Comparison of ENCODE assay signal across 8 cellular contexts in genomic region chr20:35092524-35093244, GRCh38. TPM values are rescaled to one million over a fixed set of nuclear protein-coding genes. Genes with fewer than 3 reads are reported as not detected.
A peak's percentile ranks its signal among the peaks of the same experiment; 100 is the strongest.
DNase-seq lines count a peak whose midpoint lies in the region; ATAC-seq and TF ChIP-seq lines count a peak whose summit lies in the region.

TSS of gene TRPC4AP (minus strand) at chr20:35092807. CDS start at chr20:35092781, 26 bp downstream.

- H3K9me3 ChIP-seq in AG04450 (ENCODE audit: control insufficient read depth, insufficient read depth, low read length) = no peaks in the 10 kb centered on the region

- peak within 1 kb of the TSS; percentile 86 to 97 (median 93) for H3K4me3 Mint-ChIP-seq in immature natural killer cell

- no peaks in the 10 kb centered on the region for H3K27me3 ChIP-seq in AG04450 (ENCODE audit: control insufficient read depth, insufficient read depth, low read length)

- peaks cover 43% of the 10 kb centered on the region in 2 donors for H3K4me1 Mint-ChIP-seq in immature natural killer cell

- peak within 1 kb of the TSS; percentile 88 for H3K27ac ChIP-seq in AG04450 (ENCODE audit: low read depth, low read length)

- DNase-seq in AG04450 (ENCODE audit: low read depth, low spot score) = peak; percentile 65
- peak; percentile 89 for DNase-seq in NCI-H2171 (lab: John Stamatoyannopoulos, UW)
- DNase-seq in cardiac fibroblast (ENCODE audit: low read depth in 2 of 2) = peak; percentile 91 to 92
- peak; percentile 88 for DNase-seq in immature natural killer cell
- peak; percentile 79 to 84 for DNase-seq in stimulated activated CD4-positive, alpha-beta T cell treated with anti-CD3 and anti-CD28 coated beads, Interleukin-12 subunit alpha, Interleukin-12 subunit beta, amount 100 ng/mL, for 24 hours (ENCODE audit: low read depth in 2 of 2)

- peak within 1 kb of the TSS; percentile 86 to 98 (median 96) for H3K27ac Mint-ChIP-seq in immature natural killer cell

- H3K36me3 Mint-ChIP-seq in immature natural killer cell = no peaks in the 10 kb centered on the region

- TF ChIP-seq CTCF in AG04450 (IDR thresholded peaks at IDR 0.05; ENCODE audit: low read depth, low read length) (peak; percentile 90), WI38 (IDR thresholded peaks at IDR 0.05; ENCODE audit: low read depth, low read length) (peak; percentile 94), cardiac fibroblast (IDR thresholded peaks at IDR 0.05; ENCODE audit: low read depth, low read length) (peak; percentile 58)

- ATAC-seq in GM18858 (IDR thresholded peaks at IDR 0.05; ENCODE audit: unreplicated experiment) (peak; percentile 75), HG03095 (IDR thresholded peaks at IDR 0.05; ENCODE audit: unreplicated experiment) (peak; percentile 89)

- POLR2A ChIA-PET in AG04450 (lab: Yijun Ruan, JAX) = interaction anchor here (0.6 to 0.9 kb wide), 5 partner anchors 55 to 192 kb away, joined by 3 to 5 read pairs (median 3); partner anchors contain the start of genes EDEM2 and EIF6

- no peaks in the 10 kb centered on the region for H3K9me3 Mint-ChIP-seq in immature natural killer cell

- CTCF ChIA-PET in AG04450 (lab: Charles Lee) = interaction anchor here (0.6 to 1.9 kb wide), 9 partner anchors 10 to 177 kb away, joined by 3 to 7 read pairs (median 3); partner anchors contain the start of genes GSS and MYH7B

- peaks cover 5 to 11% (median 10%) of the 10 kb centered on the region in 3 donors for H3K27me3 Mint-ChIP-seq in immature natural killer cell (ENCODE audit: low read depth in 3 of 3)

- peak within 1 kb of the TSS; percentile 93 for H3K4me3 ChIP-seq in AG04450 (ENCODE audit: low read depth, low read length)
- H3K4me3 ChIP-seq in WI38 (ENCODE audit: low read depth, low read length) = peak within 1 kb of the TSS; percentile 79
- peak within 1 kb of the TSS; percentile 81 to 88 for H3K4me3 ChIP-seq in cardiac fibroblast (replicated peaks in 1 of 2; ENCODE audit: low read depth in 2 of 2, low read length in 2 of 2)

RNA-seq across cellular contexts. Expression of gene TRPC4AP, which starts in this region (rescaled TPM):
- polyA plus RNA-seq in AG04450 (2011; rRNA removed) (85.4 and 94.0 TPM in 2 replicates), immature natural killer cell (10 to 100 TPM; 58.0 to 89.0 (median 72.5) TPM)
- polyA minus RNA-seq in AG04450 (2011; rRNA and poly(A)+ RNA removed) = 107 and 121 TPM in 2 replicates

Comparison
In these comparisons a context has a peak if more than half of its experiments do, and no peak if none do; other contexts are left out.
1. Peak in every context shown above with its lines: DNase-seq, ATAC-seq, H3K4me3 ChIP-seq and H3K27ac ChIP-seq.